ENCODE assay signal across 8 cellular contexts in genomic region chr4:121156822-121157769, GRCh38. TPM values are rescaled to one million over a fixed set of nuclear protein-coding genes. Genes with fewer than 3 reads are reported as not detected.
DNase-seq lines count a peak whose midpoint lies in the region; ATAC-seq and TF ChIP-seq lines count a peak whose summit lies in the region.

No MANE protein-coding gene starts in this region.

- POLR2A ChIA-PET in activated CD4-positive, alpha-beta T cell treated with anti-CD3 and anti-CD28 coated beads for 36 hours (lab: Charles Lee), result no interaction called here

- peak; percentile 26 for DNase-seq in activated CD4-positive, alpha-beta T cell treated with anti-CD3 and anti-CD28 coated beads for 36 hours
- no peak for DNase-seq in activated CD4-positive, alpha-beta T cell treated with anti-CD3 and anti-CD28 coated beads for 1 hour
- DNase-seq in activated CD4-positive, alpha-beta T cell treated with anti-CD3 and anti-CD28 coated beads for 48 hours, result peak; percentile 32
- DNase-seq in endodermal cell (peak; percentile 87), mucosa of descending colon (peak; percentile 53 to 65 (median 65)), upper lobe of left lung (peak; percentile 79 to 88), GM10266 (ENCODE audit: extremely low spot score) (no peak), cortex of kidney (lab: John Stamatoyannopoulos, UW) (no peak)

- no peak overlapping the region for H3K27ac ChIP-seq in endodermal cell (ENCODE audit: low read depth, low read length)
- peak overlapping the region; percentile 37 to 74 (median 60) for H3K27ac ChIP-seq in upper lobe of left lung

- peaks cover 8% of the 10 kb centered on the region for H3K27me3 ChIP-seq in endodermal cell (ENCODE audit: control insufficient read depth, insufficient read depth, low read length, poor library complexity, severe bottlenecking)
- no peaks in the 10 kb centered on the region for H3K27me3 ChIP-seq in upper lobe of left lung

- H3K4me1 ChIP-seq in endodermal cell (ENCODE audit: control insufficient read depth, insufficient read depth, low read length) (no peaks in the 10 kb centered on the region), mucosa of descending colon (ENCODE audit: low read depth) (no peaks in the 10 kb centered on the region), upper lobe of left lung (peaks cover 3 to 26% (median 11%) of the 10 kb centered on the region in 4 donors)

- H3K36me3 ChIP-seq in endodermal cell (ENCODE audit: control insufficient read depth, insufficient read depth, low read length) (no peaks in the 10 kb centered on the region), mucosa of descending colon (ENCODE audit: low read depth) (no peaks in the 10 kb centered on the region), upper lobe of left lung (no peaks in the 10 kb centered on the region)

- no peak for ATAC-seq in activated CD4-positive, alpha-beta T cell treated with anti-CD3 and anti-CD28 coated beads for 36 hours
- ATAC-seq in mucosa of descending colon, result peak; percentile 93
- peak; percentile 75 to 86 for ATAC-seq in upper lobe of left lung (ENCODE audit: low FRiP score in 2 of 2)

- H3K4me3 Mint-ChIP-seq in activated CD4-positive, alpha-beta T cell treated with anti-CD3 and anti-CD28 coated beads for 36 hours, result peak overlapping the region; percentile 71
- H3K4me3 Mint-ChIP-seq in endodermal cell, result peak overlapping the region; percentile 71

- intact Hi-C loops in activated CD4-positive, alpha-beta T cell treated with anti-CD3 and anti-CD28 coated beads for 36 hours (cut with DNase I, micrococcal nuclease), result no loop called here
- intact Hi-C loops in mucosa of descending colon (cut with DNase I, micrococcal nuclease), result no loop called here

- peaks cover 42% of the 10 kb centered on the region for H3K4me1 Mint-ChIP-seq in activated CD4-positive, alpha-beta T cell treated with anti-CD3 and anti-CD28 coated beads for 36 hours
- peaks cover 13% of the 10 kb centered on the region for H3K4me1 Mint-ChIP-seq in endodermal cell

- WGBS in endodermal cell (ENCODE audit: insufficient coverage in 1 of 2, insufficient read length in 1 of 2), 2 experiments, result 1 to 2% methylated on average over 17 to 32 of the region's 32 CpGs
- 4 to 6% methylated on average over 20 to 32 of the region's 32 CpGs for WGBS in upper lobe of left lung, 2 donors

- H3K36me3 Mint-ChIP-seq in activated CD4-positive, alpha-beta T cell treated with anti-CD3 and anti-CD28 coated beads for 36 hours (ENCODE audit: low read depth), result peaks cover 13% of the 10 kb centered on the region
- no peaks in the 10 kb centered on the region for H3K36me3 Mint-ChIP-seq in endodermal cell (ENCODE audit: low read depth)

- H3K27me3 Mint-ChIP-seq in activated CD4-positive, alpha-beta T cell treated with anti-CD3 and anti-CD28 coated beads for 36 hours, result peaks cover 12% of the 10 kb centered on the region
- peaks cover 14% of the 10 kb centered on the region for H3K27me3 Mint-ChIP-seq in endodermal cell (ENCODE audit: insufficient read depth)

- H3K9me3 Mint-ChIP-seq in activated CD4-positive, alpha-beta T cell treated with anti-CD3 and anti-CD28 coated beads for 36 hours (ENCODE audit: low read depth), result peaks cover 2% of the 10 kb centered on the region
- no peaks in the 10 kb centered on the region for H3K9me3 Mint-ChIP-seq in endodermal cell

- H3K4me3 ChIP-seq in endodermal cell (ENCODE audit: low read length), result peak overlapping the region; percentile 87
- H3K4me3 ChIP-seq in mucosa of descending colon, result no peak overlapping the region
- peak overlapping the region; percentile 6 to 58 (median 51) for H3K4me3 ChIP-seq in upper lobe of left lung

- TF ChIP-seq POLR2A in upper lobe of left lung (IDR thresholded peaks at IDR 0.05), result no peak

- no peak for TF ChIP-seq EP300 in upper lobe of left lung (IDR thresholded peaks at IDR 0.05)

- H3K27ac Mint-ChIP-seq in activated CD4-positive, alpha-beta T cell treated with anti-CD3 and anti-CD28 coated beads for 36 hours, result peak overlapping the region; percentile 51
- H3K27ac Mint-ChIP-seq in endodermal cell, result no peak overlapping the region

- H3K9me3 ChIP-seq in endodermal cell (ENCODE audit: control insufficient read depth, low read length), result no peaks in the 10 kb centered on the region
- no peaks in the 10 kb centered on the region for H3K9me3 ChIP-seq in mucosa of descending colon
- no peaks in the 10 kb centered on the region for H3K9me3 ChIP-seq in upper lobe of left lung

- CTCF ChIA-PET in activated CD4-positive, alpha-beta T cell treated with anti-CD3 and anti-CD28 coated beads for 36 hours (lab: Charles Lee), result interaction anchor here (0.7 to 1.8 kb wide), 5 partner anchors 9 to 147 kb away, joined by 3 to 6 read pairs (median 3); no protein-coding TSS in a partner anchor

- TF ChIP-seq CTCF in endodermal cell (conservative IDR thresholded peaks at IDR 0.05) (no peak), mucosa of descending colon (IDR thresholded peaks at IDR 0.05) (no peak), upper lobe of left lung (IDR thresholded peaks at IDR 0.05) (no peak), GM10266 (IDR thresholded peaks at IDR 0.05; ENCODE audit: control insufficient read depth, insufficient read depth, low read depth, missing control alignments) (no peak)

- no peak overlapping the region for H3K9ac ChIP-seq in endodermal cell (ENCODE audit: extremely low read depth, low read length, poor library complexity, severe bottlenecking)

RNA-seq across cellular contexts. Expression of gene TNIP3, which starts 7.0 kb away (rescaled TPM):
- 1 to 10 TPM; 3.7 to 4.8 TPM for total RNA-seq in activated CD4-positive, alpha-beta T cell treated with anti-CD3 and anti-CD28 coated beads for 36 hours
- total RNA-seq in endodermal cell (under 1 TPM in 1 of 2 donors, not detected in 1; 0.11 TPM), mucosa of descending colon (1 to 10 TPM in 2 of 3 donors, under 1 TPM in 1; 0.38 to 2.0 (median 1.1) TPM), upper lobe of left lung (1 to 10 TPM in 5 of 6 donors, under 1 TPM in 1; 0.89 to 8.0 (median 2.3) TPM)
- not detected for polyA plus RNA-seq in endodermal cell (2013, experiment 1 of 2)
- polyA plus RNA-seq in endodermal cell (2013, experiment 2 of 2), result not detected

Comparison
In these comparisons a context has a peak if more than half of its experiments do, and no peak if none do; other contexts are left out.
1. DNase-seq: peak in activated CD4-positive, alpha-beta T cell treated with anti-CD3 and anti-CD28 coated beads for 36 hours (single experiment), activated CD4-positive, alpha-beta T cell treated with anti-CD3 and anti-CD28 coated beads for 48 hours (single experiment), endodermal cell (single experiment), mucosa of descending colon (3 of 3) and upper lobe of left lung (2 of 2); none in activated CD4-positive, alpha-beta T cell treated with anti-CD3 and anti-CD28 coated beads for 1 hour (single experiment), GM10266 (single experiment) and cortex of kidney (single experiment).